In the genomic region with DNA sequence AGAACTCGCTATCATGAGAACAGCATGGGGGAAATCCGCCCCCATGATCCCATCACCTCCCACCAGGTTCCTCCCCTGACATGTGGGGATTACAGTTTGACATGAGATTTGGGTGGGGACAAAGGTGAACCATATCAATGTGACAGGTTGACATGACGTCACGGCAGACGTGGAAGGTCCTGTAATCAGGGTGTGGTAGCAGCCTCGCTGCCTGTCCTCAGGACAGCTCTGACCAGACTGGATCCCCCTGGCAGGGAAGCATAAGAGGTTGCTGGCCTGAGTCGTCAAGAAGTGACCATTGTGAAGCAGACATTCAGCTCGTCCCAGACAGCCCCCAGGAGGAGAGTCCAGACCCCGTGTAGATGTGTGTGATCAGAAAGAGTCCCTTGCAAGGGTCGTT, we compare ENCODE assay signal across 18 cellular contexts.
A peak's percentile ranks its signal among the peaks of the same experiment; 100 is the strongest.
DNase-seq lines count a peak whose midpoint lies in the region; ATAC-seq, FAIRE-seq and TF ChIP-seq lines count a peak whose summit lies in the region.
"Had no signal": no experiment of that assay in that cellular context is flagged by ENCODE, and none has a peak within 500 bp of the region (broad histone marks: within the 10 kb centered on the region; RNA-seq: fewer than 3 reads in every experiment).

No MANE protein-coding gene starts in this region.

- 0 out of 2 replicates have a peak, but pooled peaks cover 3% of the 10 kb centered on the region for H4K20me1 ChIP-seq in K562 (replicated peaks; ENCODE audit: control insufficient read depth, insufficient read depth, low read length)

- H3K4me3 Mint-ChIP-seq in activated CD4-positive, alpha-beta T cell treated with anti-CD3 and anti-CD28 coated beads, Interleukin-2, amount 10 ng/mL, durations not matched to agents 24 days and 14 days, result peak overlapping the region; percentile 27
- no peak overlapping the region for H3K4me3 Mint-ChIP-seq in CD8-positive, alpha-beta T cell

- no peaks in the 10 kb centered on the region for H3K9me3 ChIP-seq in CD8-positive, alpha-beta T cell (ENCODE audit: low read length)
- H3K9me3 ChIP-seq in K562 (replicated peaks; ENCODE audit: control insufficient read depth, insufficient read depth, low read depth, low read length), result no peaks in the 10 kb centered on the region
- H3K9me3 ChIP-seq in neuronal stem cell (replicated peaks in 1 of 2; ENCODE audit: control insufficient read depth in 2 of 2, insufficient read depth in 1 of 2, low read depth in 1 of 2, low read length in 2 of 2), result peaks cover 3 to 13% of the 10 kb centered on the region in 2 donors
- H3K9me3 ChIP-seq: A549, tibial nerve had no signal

- DNase-seq in activated CD4-positive, alpha-beta T cell treated with anti-CD3 and anti-CD28 coated beads, Interleukin-2, amount 10 ng/mL, durations not matched to agents 24 days and 14 days, result no peak
- DNase-seq in activated CD4-positive, alpha-beta T cell treated with anti-CD3 and anti-CD28 coated beads for 4 hours, result no peak
- no peak for DNase-seq in CD8-positive, alpha-beta T cell
- DNase-seq in K562 (ENCODE audit: extremely low read depth in 1 of 4, low spot score in 3 of 4) (peak in 3 of 4 experiments; percentile 20 to 36 (median 32)), neuronal stem cell (ENCODE audit: low spot score) (no peak), lower leg skin (ENCODE audit: low spot score in 2 of 2) (no peak)
- DNase-seq: DND-41; effector memory CD4-positive, alpha-beta T cell; hippocampal formation; kidney glomerular epithelial cell; midbrain; stimulated activated CD4-positive, alpha-beta T cell treated with anti-CD3 and anti-CD28 coated beads, Interleukin-4, amount 100 ng/mL, for 4 hours had no signal

- no peaks in the 10 kb centered on the region for H3K27me3 Mint-ChIP-seq in activated CD4-positive, alpha-beta T cell treated with anti-CD3 and anti-CD28 coated beads, Interleukin-2, amount 10 ng/mL, durations not matched to agents 24 days and 14 days
- no peaks in the 10 kb centered on the region for H3K27me3 Mint-ChIP-seq in CD8-positive, alpha-beta T cell (ENCODE audit: low read depth)

- H3K4me1 ChIP-seq in CD8-positive, alpha-beta T cell (ENCODE audit: insufficient read depth, low read length), result peaks cover 20% of the 10 kb centered on the region
- peaks cover 3 to 14% of the 10 kb centered on the region in 2 experiments; a peak in 4 of 5 replicates for H3K4me1 ChIP-seq in K562 (replicated peaks in 1 of 2; ENCODE audit: control insufficient read depth in 2 of 2, insufficient read depth in 2 of 2, low read length in 2 of 2)
- peaks cover 0 to 2% of the 10 kb centered on the region in 2 donors for H3K4me1 ChIP-seq in neuronal stem cell (ENCODE audit: control insufficient read depth in 2 of 2, insufficient read depth in 1 of 2, low read depth in 1 of 2, low read length in 2 of 2)
- H3K4me1 ChIP-seq: A549 had no signal

- H3K9ac ChIP-seq in K562 (ENCODE audit: insufficient read depth in 1 of 2, low read depth in 2 of 2, low read length in 2 of 2) (no peak overlapping the region), neuronal stem cell (ENCODE audit: low read depth, low read length, poor library complexity) (no peak overlapping the region)

- no peaks in the 10 kb centered on the region for H3K9me3 Mint-ChIP-seq in activated CD4-positive, alpha-beta T cell treated with anti-CD3 and anti-CD28 coated beads, Interleukin-2, amount 10 ng/mL, durations not matched to agents 24 days and 14 days
- H3K9me3 Mint-ChIP-seq in CD8-positive, alpha-beta T cell, result no peaks in the 10 kb centered on the region

- H3K4me3 ChIP-seq in CD8-positive, alpha-beta T cell (ENCODE audit: low read depth, low read length), result no peak overlapping the region
- H3K4me3 ChIP-seq in K562 (no peak overlapping the region), neuronal stem cell (ENCODE audit: low read length in 2 of 2) (no peak overlapping the region), lower leg skin (ENCODE audit: low read depth, poor library complexity, severe bottlenecking) (no peak overlapping the region)
- H3K4me3 ChIP-seq: A549, cardiac muscle cell, tibial nerve had no signal

- CTCF ChIA-PET in CD8-positive, alpha-beta T cell (lab: Charles Lee), result interaction anchor here (0.6 kb wide), 1 partner anchor 185 kb away, joined by 3 read pairs; no protein-coding TSS in a partner anchor
- CTCF ChIA-PET in K562 (lab: Yijun Ruan, JAX; ENCODE audit: low intra/inter-chr PET ratio), result no interaction called here

- H2BK15ac ChIP-seq in neuronal stem cell (ENCODE audit: low read length), result no peak overlapping the region

- WGBS in K562 (ENCODE audit: insufficient coverage, low coverage, missing lambda C conversion rate), result 62% methylated on average over 10 of the region's 10 CpGs
- no CpG with 5 or more reads among the region's 10 CpGs for WGBS in neuronal stem cell (ENCODE audit: extremely low coverage in 2 of 2, insufficient read length in 2 of 2, insufficient replicate concordance in 1 of 2), 2 donors
- 93 to 94% methylated on average over 10 of the region's 10 CpGs for WGBS in lower leg skin, 2 donors

- no peak overlapping the region for H4K91ac ChIP-seq in neuronal stem cell (ENCODE audit: low read depth, low read length, poor library complexity)

- no peak for ATAC-seq in CD8-positive, alpha-beta T cell
- peak; percentile 59 for ATAC-seq in K562
- ATAC-seq in GM19324 (IDR thresholded peaks at IDR 0.05; ENCODE audit: low FRiP score, unreplicated experiment), result no peak
- ATAC-seq in HG02870 (IDR thresholded peaks at IDR 0.05; ENCODE audit: unreplicated experiment), result no peak
- ATAC-seq: A549 had no signal

- in situ Hi-C loops in K562 (cut with MboI), result no loop called here

- POLR2A ChIA-PET in CD8-positive, alpha-beta T cell (lab: Charles Lee), result no interaction called here
- POLR2A ChIA-PET in K562 (lab: Yijun Ruan, JAX), result no interaction called here

- no peak overlapping the region for H2AK5ac ChIP-seq in neuronal stem cell (ENCODE audit: low read depth, low read length)

- H3K14ac ChIP-seq in neuronal stem cell (ENCODE audit: low read length), result peak overlapping the region; percentile 9

- H3K4me2 ChIP-seq in K562 (ENCODE audit: insufficient read depth, low read length) (no peak overlapping the region), neuronal stem cell (ENCODE audit: insufficient read depth, low read length, poor library complexity, severe bottlenecking) (no peak overlapping the region)
- H3K4me2 ChIP-seq: A549 had no signal

- H2AFZ ChIP-seq in K562 (ENCODE audit: low read depth, low read length), result no peak overlapping the region
- H2AFZ ChIP-seq in neuronal stem cell (ENCODE audit: low read length), result no peak overlapping the region

- H3K27ac ChIP-seq in CD8-positive, alpha-beta T cell (ENCODE audit: low read depth, low read length), result no peak overlapping the region
- H3K27ac ChIP-seq in K562 (ENCODE audit: extremely low read depth, low read depth, low read length) (no peak overlapping the region), neuronal stem cell (replicated peaks; ENCODE audit: low read length) (no peak overlapping the region)
- H3K27ac ChIP-seq: A549, tibial nerve had no signal

- no peak for TF ChIP-seq POLR2A in K562 (conservative IDR thresholded peaks at IDR 0.05)
- TF ChIP-seq POLR2A in lower leg skin (IDR thresholded peaks at IDR 0.05), result no peak

- TF ChIP-seq EP300 in K562 (IDR thresholded peaks at IDR 0.05; ENCODE audit: low read length), result no peak

- no peak overlapping the region for H4K8ac ChIP-seq in neuronal stem cell (ENCODE audit: low read depth, low read length)

- BruUV-seq in K562 (replicated peaks; lab: Mats Ljungman, UMichigan), result no TSS peak

- no peak overlapping the region for H3K4ac ChIP-seq in neuronal stem cell (ENCODE audit: low read length)

- intact Hi-C loops in activated CD4-positive, alpha-beta T cell treated with anti-CD3 and anti-CD28 coated beads, Interleukin-2, amount 10 ng/mL, durations not matched to agents 24 days and 14 days (cut with micrococcal nuclease), result no loop called here
- intact Hi-C loops in CD8-positive, alpha-beta T cell (cut with DNase I, micrococcal nuclease), result no loop called here
- intact Hi-C loops in K562 (cut with micrococcal nuclease) (no loop called here), lower leg skin (cut with DNase I; ENCODE audit: low total_unique reads) (no loop called here)

- no peak for TF ChIP-seq CTCF in CD8-positive, alpha-beta T cell (IDR thresholded peaks at IDR 0.05)
- no peak for TF ChIP-seq CTCF in K562 (IDR thresholded peaks at IDR 0.05 in 2 of 3, conservative IDR thresholded peaks at IDR 0.05 in 1 of 3; ENCODE audit: insufficient read depth in 2 of 3, low read depth in 1 of 3, low read length in 3 of 3)
- no peak for TF ChIP-seq CTCF in lower leg skin (IDR thresholded peaks at IDR 0.05)

- H3K4me1 Mint-ChIP-seq in activated CD4-positive, alpha-beta T cell treated with anti-CD3 and anti-CD28 coated beads, Interleukin-2, amount 10 ng/mL, durations not matched to agents 24 days and 14 days, result peaks cover 21% of the 10 kb centered on the region
- H3K4me1 Mint-ChIP-seq in CD8-positive, alpha-beta T cell (ENCODE audit: low read depth), result peaks cover 19% of the 10 kb centered on the region

- FAIRE-seq in K562 (lab: Jason Lieb, UNC), result peak; percentile 64
- FAIRE-seq: A549, TTC549 had no signal

- peaks cover 19% of the 10 kb centered on the region for H3K36me3 ChIP-seq in CD8-positive, alpha-beta T cell (ENCODE audit: insufficient read depth, low read length)
- H3K36me3 ChIP-seq in K562 (ENCODE audit: control insufficient read depth, insufficient read depth, low read length) (peaks cover 70% of the 10 kb centered on the region), neuronal stem cell (replicated peaks in 1 of 2; ENCODE audit: control insufficient read depth in 2 of 2, insufficient read depth in 2 of 2, low read length in 2 of 2) (peaks cover 35 to 93% of the 10 kb centered on the region in 2 donors)

- no peak for TF ChIP-seq RAD21 in K562 (CRISPR knock-in tag; conservative IDR thresholded peaks at IDR 0.05 in 1 of 2, IDR thresholded peaks at IDR 0.05 in 1 of 2)

- H3K36me3 Mint-ChIP-seq in activated CD4-positive, alpha-beta T cell treated with anti-CD3 and anti-CD28 coated beads, Interleukin-2, amount 10 ng/mL, durations not matched to agents 24 days and 14 days (ENCODE audit: low read depth), result peaks cover 48% of the 10 kb centered on the region
- H3K36me3 Mint-ChIP-seq in CD8-positive, alpha-beta T cell, result peaks cover 58% of the 10 kb centered on the region

- H3K18ac ChIP-seq in neuronal stem cell (ENCODE audit: low read length), result no peak overlapping the region

- H2BK120ac ChIP-seq in neuronal stem cell (ENCODE audit: low read depth, low read length), result no peak overlapping the region

- peaks cover 2% of the 10 kb centered on the region for H3K79me1 ChIP-seq in neuronal stem cell (ENCODE audit: low read depth, low read length)

- no peak overlapping the region for H2BK12ac ChIP-seq in neuronal stem cell (ENCODE audit: low read length)

- no peaks in the 10 kb centered on the region for H3K79me2 ChIP-seq in K562 (ENCODE audit: control insufficient read depth, insufficient read depth, low read length)

- no peaks in the 10 kb centered on the region for H3K27me3 ChIP-seq in CD8-positive, alpha-beta T cell (ENCODE audit: insufficient read depth, low read length)
- H3K27me3 ChIP-seq in K562 (ENCODE audit: control insufficient read depth in 2 of 2, insufficient read depth in 2 of 2, low read length in 2 of 2) (no peaks in the 10 kb centered on the region), neuronal stem cell (ENCODE audit: control insufficient read depth in 3 of 3, insufficient read depth in 3 of 3, low read depth in 1 of 3, low read length in 3 of 3) (no peaks in the 10 kb centered on the region)
- H3K27me3 ChIP-seq: cardiac muscle cell, tibial nerve had no signal

- H3K23ac ChIP-seq in neuronal stem cell (ENCODE audit: low read depth, low read length, poor library complexity), result no peak overlapping the region

- peak overlapping the region; percentile 42 for H3K27ac Mint-ChIP-seq in activated CD4-positive, alpha-beta T cell treated with anti-CD3 and anti-CD28 coated beads, Interleukin-2, amount 10 ng/mL, durations not matched to agents 24 days and 14 days
- H3K27ac Mint-ChIP-seq in CD8-positive, alpha-beta T cell, result peak overlapping the region; percentile 58

- H3K9me1 ChIP-seq in K562 (ENCODE audit: control insufficient read depth, insufficient read depth, low read length), result no peaks in the 10 kb centered on the region

- no peak overlapping the region for H2BK5ac ChIP-seq in neuronal stem cell (ENCODE audit: low read length)

Comparison
In these comparisons a context has a peak if more than half of its experiments do, and no peak if none do; other contexts are left out.
1. DNase-seq: peak in K562 (3 of 4); none in activated CD4-positive, alpha-beta T cell treated with anti-CD3 and anti-CD28 coated beads, Interleukin-2, amount 10 ng/mL, durations not matched to agents 24 days and 14 days (single experiment), activated CD4-positive, alpha-beta T cell treated with anti-CD3 and anti-CD28 coated beads for 4 hours (0 of 2), CD8-positive, alpha-beta T cell (0 of 7), neuronal stem cell (single experiment) and lower leg skin (0 of 2).